10 cellular contexts compared by ENCODE assay signal in the genomic region with DNA sequence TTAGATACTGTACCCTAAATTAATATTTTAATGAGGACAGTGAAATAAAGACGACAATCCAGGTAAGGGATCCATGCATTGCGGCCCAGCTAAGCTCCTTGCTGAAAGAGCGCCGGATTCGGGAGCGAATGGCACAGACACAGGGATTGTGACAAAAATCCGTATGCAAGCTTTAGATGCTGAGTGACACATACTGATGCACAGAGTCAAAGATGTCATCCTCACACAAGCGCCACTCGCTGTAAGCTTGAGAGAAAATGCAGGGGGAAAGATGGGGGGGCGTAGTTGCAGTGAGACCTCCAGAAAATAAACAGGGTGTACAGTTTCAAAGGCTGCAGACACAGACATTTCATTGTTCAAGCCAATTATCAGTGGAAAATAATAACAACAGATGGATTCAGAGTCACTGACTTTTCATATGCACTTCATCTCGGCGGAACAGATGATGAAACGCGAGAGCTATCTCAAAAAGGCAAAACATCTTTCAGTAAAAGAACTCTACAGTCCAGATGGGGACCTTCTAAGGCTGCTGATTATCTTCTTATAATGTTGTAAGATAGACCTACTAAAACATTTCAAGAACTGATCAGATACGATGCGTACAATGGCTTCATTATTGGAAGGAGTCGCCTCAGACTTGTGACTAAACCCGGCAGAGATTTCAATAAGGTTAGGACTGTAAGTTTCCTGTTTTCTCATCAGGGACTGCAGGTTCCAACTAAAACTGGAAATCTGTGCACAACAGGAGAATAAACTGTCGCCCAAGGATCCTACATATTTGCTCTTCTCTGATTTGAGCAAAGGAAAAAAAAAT.
DNase-seq lines count a peak whose midpoint lies in the region; ATAC-seq and TF ChIP-seq lines count a peak whose summit lies in the region.
"Had no signal": no experiment of that assay in that cellular context is flagged by ENCODE, and none has a peak within 500 bp of the region (broad histone marks: within the 10 kb centered on the region; RNA-seq: fewer than 3 reads in every experiment).

No MANE protein-coding gene starts in this region.

- H3K4me3 ChIP-seq in left ventricle myocardium inferior (no peak overlapping the region), gastroesophageal sphincter (no peak overlapping the region), gastrocnemius medialis (no peak overlapping the region)

- DNase-seq in left ventricle myocardium inferior = no peak
- DNase-seq in Right ventricle myocardium superior = no peak
- DNase-seq in activated CD8-positive, alpha-beta T cell treated with anti-CD3 and anti-CD28 coated beads for 36 hours = peak; percentile 36
- peak in 9 of 49 donors; percentile 2 to 39 (median 14) for DNase-seq in substantia nigra (lab: John Stamatoyannopoulos, UW)
- no peak for DNase-seq in gastrocnemius medialis
- DNase-seq: AML-193 had no signal

- TF ChIP-seq CTCF in left ventricle myocardium inferior (IDR thresholded peaks at IDR 0.05; ENCODE audit: borderline replicate concordance) (no peak), gastroesophageal sphincter (IDR thresholded peaks at IDR 0.05) (no peak), gastrocnemius medialis (IDR thresholded peaks at IDR 0.05 in 4 of 5, conservative IDR thresholded peaks at IDR 0.05 in 1 of 5) (no peak)
- TF ChIP-seq CTCF in activated CD8-positive, alpha-beta T cell treated with anti-CD3 and anti-CD28 coated beads for 36 hours (IDR thresholded peaks at IDR 0.05) = no peak

- H3K4me1 Mint-ChIP-seq in activated CD8-positive, alpha-beta T cell treated with anti-CD3 and anti-CD28 coated beads for 36 hours (ENCODE audit: low read depth) = peaks cover 55% of the 10 kb centered on the region

- no peaks in the 10 kb centered on the region for H3K9me3 Mint-ChIP-seq in activated CD8-positive, alpha-beta T cell treated with anti-CD3 and anti-CD28 coated beads for 36 hours
- H3K9me3 Mint-ChIP-seq: dendritic cell treated with granulocyte-macrophage colony-stimulating factor and Interleukin-4, amounts not matched to agents 40 ng/mL and 50 ng/mL, for 4 days had no signal

- H3K27ac Mint-ChIP-seq in activated CD8-positive, alpha-beta T cell treated with anti-CD3 and anti-CD28 coated beads for 36 hours = peak overlapping the region; percentile 90
- H3K27ac Mint-ChIP-seq: dendritic cell treated with granulocyte-macrophage colony-stimulating factor and Interleukin-4, amounts not matched to agents 40 ng/mL and 50 ng/mL, for 4 days had no signal

- H3K9me3 ChIP-seq in left ventricle myocardium inferior (replicated peaks) (no peaks in the 10 kb centered on the region), gastroesophageal sphincter (no peaks in the 10 kb centered on the region), gastrocnemius medialis (no peaks in the 10 kb centered on the region)

- WGBS in gastroesophageal sphincter (ENCODE audit: low coverage in 1 of 2), 2 donors = 80% methylated on average over 15 to 19 of the region's 19 CpGs

- ATAC-seq in Right ventricle myocardium superior (ENCODE audit: poor library complexity) = no peak
- ATAC-seq in activated CD8-positive, alpha-beta T cell treated with anti-CD3 and anti-CD28 coated beads for 36 hours = peak; percentile 17
- no peak for ATAC-seq in gastroesophageal sphincter
- ATAC-seq in GM21381 (IDR thresholded peaks at IDR 0.05; ENCODE audit: unreplicated experiment) = no peak
- no peak for ATAC-seq in GM21528 (IDR thresholded peaks at IDR 0.05; ENCODE audit: low FRiP score, unreplicated experiment)
- no peak for ATAC-seq in gastrocnemius medialis

- no peak for TF ChIP-seq EP300 in gastroesophageal sphincter (IDR thresholded peaks at IDR 0.05)

- TF ChIP-seq POLR2A in gastroesophageal sphincter (IDR thresholded peaks at IDR 0.05) = no peak
- TF ChIP-seq POLR2A in gastrocnemius medialis (IDR thresholded peaks at IDR 0.05) = no peak

- H3K36me3 ChIP-seq in left ventricle myocardium inferior (no peaks in the 10 kb centered on the region), gastroesophageal sphincter (no peaks in the 10 kb centered on the region), gastrocnemius medialis (no peaks in the 10 kb centered on the region)

- in situ Hi-C loops in gastrocnemius medialis (cut with MboI; ENCODE audit: low sequenced_read_pairs in 4 of 4) = no loop called here

- CTCF ChIA-PET in activated CD8-positive, alpha-beta T cell treated with anti-CD3 and anti-CD28 coated beads for 36 hours (lab: Charles Lee) = interaction anchor here (0.8 to 1.5 kb wide), 5 partner anchors 82 to 272 kb away, joined by 3 to 5 read pairs (median 4); no protein-coding TSS in a partner anchor

- H3K4me1 ChIP-seq in left ventricle myocardium inferior = peaks cover 53% of the 10 kb centered on the region
- H3K4me1 ChIP-seq in gastroesophageal sphincter = peaks cover 8 to 90% (median 20%) of the 10 kb centered on the region in 3 donors
- peaks cover 24 to 27% of the 10 kb centered on the region in 2 donors for H3K4me1 ChIP-seq in gastrocnemius medialis

- H3K27me3 ChIP-seq in left ventricle myocardium inferior (ENCODE audit: low read depth) (no peaks in the 10 kb centered on the region), gastroesophageal sphincter (no peaks in the 10 kb centered on the region), gastrocnemius medialis (no peaks in the 10 kb centered on the region)

- intact Hi-C loops in left ventricle myocardium inferior (cut with micrococcal nuclease) = loop anchor here (10.0 kb wide), 1 partner anchor 277 kb away; the partner anchor contains the start of gene FOXP1
- intact Hi-C loops in Right ventricle myocardium superior (cut with DNase I) = no loop called here
- intact Hi-C loops in activated CD8-positive, alpha-beta T cell treated with anti-CD3 and anti-CD28 coated beads for 36 hours (cut with micrococcal nuclease) = loop anchor here (5.0 to 10.0 kb wide), 3 partner anchors 49 to 177 kb away; no protein-coding TSS in a partner anchor
- intact Hi-C loops in gastrocnemius medialis (cut with DNase I; ENCODE audit: low total_unique reads) = loop anchor here (5.0 to 10.0 kb wide), 3 partner anchors 69 to 277 kb away; partner anchors contain the start of gene FOXP1

- POLR2A ChIA-PET in activated CD8-positive, alpha-beta T cell treated with anti-CD3 and anti-CD28 coated beads for 36 hours (lab: Charles Lee) = interaction anchor here (0.7 to 2.8 kb wide), 16 partner anchors 9 to 274 kb away, joined by 3 to 12 read pairs (median 4); no protein-coding TSS in a partner anchor

- H3K27ac ChIP-seq in left ventricle myocardium inferior (replicated peaks) (peak overlapping the region; percentile 39), gastroesophageal sphincter (peak overlapping the region in 3 of 4 donors; percentile 52 to 83 (median 83)), substantia nigra (ENCODE audit: low read depth, low read length, poor library complexity, severe bottlenecking) (peak overlapping the region; percentile 37), gastrocnemius medialis (no peak overlapping the region)

- peaks cover 32% of the 10 kb centered on the region for H3K36me3 Mint-ChIP-seq in activated CD8-positive, alpha-beta T cell treated with anti-CD3 and anti-CD28 coated beads for 36 hours (ENCODE audit: low read depth)

- H3K27me3 Mint-ChIP-seq in activated CD8-positive, alpha-beta T cell treated with anti-CD3 and anti-CD28 coated beads for 36 hours = no peaks in the 10 kb centered on the region
- H3K27me3 Mint-ChIP-seq: dendritic cell treated with granulocyte-macrophage colony-stimulating factor and Interleukin-4, amounts not matched to agents 40 ng/mL and 50 ng/mL, for 4 days had no signal

- H3K4me3 Mint-ChIP-seq in activated CD8-positive, alpha-beta T cell treated with anti-CD3 and anti-CD28 coated beads for 36 hours = peak overlapping the region; percentile 74
- H3K4me3 Mint-ChIP-seq: dendritic cell treated with granulocyte-macrophage colony-stimulating factor and Interleukin-4, amounts not matched to agents 40 ng/mL and 50 ng/mL, for 4 days had no signal

Comparison
In these comparisons a context has a peak if more than half of its experiments do, and no peak if none do; other contexts are left out.
1. H3K27ac ChIP-seq: peak in left ventricle myocardium inferior (single experiment), gastroesophageal sphincter (3 of 4) and substantia nigra (single experiment); none in gastrocnemius medialis (0 of 4).